ENCODE assay signal across 9 cellular contexts in the genomic region with DNA sequence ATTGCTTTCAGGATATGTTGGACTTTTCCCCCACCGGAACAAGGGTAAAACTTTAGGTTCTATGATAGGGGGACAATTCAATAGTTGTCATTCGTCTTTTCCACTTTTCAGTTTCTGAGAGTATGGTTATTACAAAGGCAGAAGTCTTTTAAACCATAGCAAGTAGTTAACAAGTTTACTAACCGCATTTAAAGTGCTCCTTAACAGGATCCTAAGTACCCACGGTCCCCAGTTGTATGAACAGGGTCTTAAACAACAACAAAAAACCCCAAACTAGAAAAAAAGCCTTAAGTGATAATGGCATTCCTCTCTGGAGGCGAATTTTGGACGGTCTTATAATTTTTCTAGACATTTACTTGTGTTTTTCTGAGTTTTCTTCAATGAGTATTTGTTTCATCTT. TPM values are rescaled to one million over a fixed set of nuclear protein-coding genes. Genes with fewer than 3 reads are reported as not detected.
DNase-seq lines count a peak whose midpoint lies in the region; ATAC-seq, FAIRE-seq and TF ChIP-seq lines count a peak whose summit lies in the region.
"Had no signal": no experiment of that assay in that cellular context is flagged by ENCODE, and none has a peak within 500 bp of the region (broad histone marks: within the 10 kb centered on the region; RNA-seq: fewer than 3 reads in every experiment).

No MANE protein-coding gene starts in this region.

- peak overlapping the region; percentile 69; the same call in 1 of the 2 replicates for H2AFZ ChIP-seq in OCI-LY3 (ENCODE audit: low read depth, low read length)

- intact Hi-C loops in pancreas (cut with DNase I): no loop called here

- FAIRE-seq in pancreas (lab: Jason Lieb, UNC): no peak
- FAIRE-seq: islet of Langerhans had no signal

- H3K27me3 ChIP-seq in OCI-LY3 (ENCODE audit: low read depth, low read length): no peaks in the 10 kb centered on the region
- no peaks in the 10 kb centered on the region for H3K27me3 ChIP-seq in pancreas

- TF ChIP-seq CTCF in OCI-LY3 (IDR thresholded peaks at IDR 0.05; ENCODE audit: low read depth, low read length) (no peak), epithelial cell of esophagus (IDR thresholded peaks at IDR 0.05; ENCODE audit: insufficient read depth, low read depth, low read length, missing control alignments) (no peak), pancreas (IDR thresholded peaks at IDR 0.05) (no peak)

- ATAC-seq in pancreas (no peak), HG03135 (IDR thresholded peaks at IDR 0.05; ENCODE audit: unreplicated experiment) (no peak)

- peak overlapping the region; percentile 74 for H3K9ac ChIP-seq in OCI-LY3 (ENCODE audit: low read length)

- H3K9me3 ChIP-seq in OCI-LY3 (ENCODE audit: insufficient read depth, low read length) (no peaks in the 10 kb centered on the region), pancreas (no peaks in the 10 kb centered on the region)

- peaks cover 3% of the 10 kb centered on the region for H3K36me3 ChIP-seq in OCI-LY3 (replicated peaks; ENCODE audit: low read depth, low read length)
- H3K36me3 ChIP-seq in pancreas: no peaks in the 10 kb centered on the region

- peak overlapping the region; percentile 29; the same call in 1 of the 2 replicates for H3K27ac ChIP-seq in OCI-LY3 (ENCODE audit: low read length)
- H3K27ac ChIP-seq in pancreas: peak overlapping the region; percentile 71 to 89 (median 84)

- peak overlapping the region; percentile 89 for H3K4me2 ChIP-seq in OCI-LY3 (ENCODE audit: low read length)

- peaks cover 50% of the 10 kb centered on the region for H3K4me1 ChIP-seq in OCI-LY3 (ENCODE audit: low read length)
- peaks cover 12 to 30% (median 18%) of the 10 kb centered on the region in 3 donors for H3K4me1 ChIP-seq in pancreas

- H3K79me2 ChIP-seq in OCI-LY3 (ENCODE audit: low read length): peaks cover 27% of the 10 kb centered on the region

- no peaks in the 10 kb centered on the region for H4K20me1 ChIP-seq in OCI-LY3 (ENCODE audit: insufficient read depth, low read length)

- WGBS in pancreas, 2 donors: 2 to 4% methylated on average over 6 of the region's 6 CpGs

- DNase-seq in EL: peak; percentile 2
- no peak for DNase-seq in epithelial cell of esophagus (ENCODE audit: low read depth)
- DNase-seq in pancreas: no peak
- DNase-seq in iPS-NIHi11 (ENCODE audit: low spot score): no peak
- no peak for DNase-seq in CD1c-positive myeloid dendritic cell (ENCODE audit: extremely low spot score)
- DNase-seq in anterior cingulate cortex (lab: John Stamatoyannopoulos, UW): no peak

- H3K4me3 ChIP-seq in OCI-LY3 (ENCODE audit: low read length) (peak overlapping the region; percentile 89), epithelial cell of esophagus (ENCODE audit: low read length) (peak overlapping the region; percentile 84), pancreas (peak overlapping the region; percentile 59 to 86 (median 72))

RNA-seq across cellular contexts. Expression of gene IFT57, which starts 0.8 kb away (rescaled TPM):
- 10 to 100 TPM; 25.5 to 40.2 (median 30.3) TPM for total RNA-seq in pancreas
- 10 to 100 TPM; 10.4 to 32.9 TPM for polyA plus RNA-seq in pancreas
